ENCODE assay signal across 25 cellular contexts in the genomic region with DNA sequence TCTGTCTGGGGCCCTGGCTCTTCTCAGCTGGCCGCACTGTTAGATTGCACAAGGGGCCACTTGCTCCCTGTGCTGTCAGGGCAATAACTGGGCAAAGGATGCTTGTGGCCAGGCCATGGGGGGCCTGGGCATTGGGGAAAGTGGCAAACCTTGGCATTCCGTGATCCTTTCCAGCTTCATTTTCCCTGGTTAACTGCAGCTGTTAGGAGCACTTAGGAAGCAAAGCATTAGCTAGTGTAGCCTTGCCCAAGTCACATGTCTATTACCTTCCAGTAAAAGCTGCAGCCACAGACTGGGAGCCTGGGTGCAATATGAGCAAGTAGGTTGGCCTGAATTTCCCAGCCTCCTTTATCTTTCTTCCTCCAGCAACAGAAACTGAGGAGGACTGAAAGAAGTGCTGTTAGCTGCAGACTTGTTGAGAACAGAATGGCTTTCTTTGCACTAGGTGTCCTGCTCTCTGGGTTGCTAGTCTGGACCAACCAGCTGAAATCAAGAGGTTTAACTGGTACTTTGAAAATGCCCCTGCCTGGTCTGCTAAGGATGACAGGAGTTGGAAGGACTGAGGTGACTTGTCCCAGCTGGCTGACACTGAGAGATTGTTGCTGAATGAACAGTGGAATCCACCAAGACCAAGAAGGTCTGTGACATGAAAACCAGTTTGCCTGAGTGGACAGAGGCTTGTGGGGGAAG.
DNase-seq lines count a peak whose midpoint lies in the region; ATAC-seq lines count a peak whose summit lies in the region.
"Had no signal": no experiment of that assay in that cellular context is flagged by ENCODE, and none has a peak within 500 bp of the region (broad histone marks: within the 10 kb centered on the region; RNA-seq: fewer than 3 reads in every experiment).

No MANE protein-coding gene starts in this region.

- H3K79me1 ChIP-seq in mesenchymal stem cell (replicated peaks; ENCODE audit: low read length, poor library complexity, severe bottlenecking) = no peaks in the 10 kb centered on the region

- no peaks in the 10 kb centered on the region for H3K9me3 ChIP-seq in mesenchymal stem cell (ENCODE audit: control insufficient read depth, low read length)
- H3K9me3 ChIP-seq: Caco-2, Peyer's patch, SJCRH30 had no signal

- H3K27me3 Mint-ChIP-seq in T-helper 2 cell treated with Interferon-gamma antibody and Interleukin-4, amounts not matched to agents 5 μg/mL and 100 μg/mL, for 36 hours (ENCODE audit: low read depth) = no peaks in the 10 kb centered on the region

- H3K27me3 ChIP-seq in mesenchymal stem cell (ENCODE audit: control insufficient read depth in 1 of 2, insufficient read depth in 1 of 2, low read length in 2 of 2) = no peaks in the 10 kb centered on the region
- H3K27me3 ChIP-seq: Peyer's patch, SJCRH30 had no signal

- H2BK12ac ChIP-seq in mesenchymal stem cell (ENCODE audit: low read length in 2 of 2) = peak overlapping the region in 1 of 2 experiments; percentile 45

- no peak overlapping the region for H3K9ac ChIP-seq in mesenchymal stem cell (ENCODE audit: low read length)
- H3K9ac ChIP-seq: BLaER1 treated with 17β-estradiol and CSF1 and Interleukin-3, amounts not matched to agents 10 nM and 100 nM had no signal

- peaks cover 13% of the 10 kb centered on the region for H3K4me1 Mint-ChIP-seq in T-helper 2 cell treated with Interferon-gamma antibody and Interleukin-4, amounts not matched to agents 5 μg/mL and 100 μg/mL, for 36 hours (ENCODE audit: low read depth)
- H3K4me1 Mint-ChIP-seq in stimulated activated effector memory CD8-positive, alpha-beta T cell treated with anti-CD3 and anti-CD28 coated beads, Interleukin-12 subunit alpha, Interleukin-12 subunit beta, amount 100 ng/mL, for 72 hours = peaks cover 5% of the 10 kb centered on the region

- H3K14ac ChIP-seq in mesenchymal stem cell (ENCODE audit: low read length in 2 of 2) = no peak overlapping the region

- H3K9me3 Mint-ChIP-seq in T-helper 2 cell treated with Interferon-gamma antibody and Interleukin-4, amounts not matched to agents 5 μg/mL and 100 μg/mL, for 36 hours = peaks cover 12% of the 10 kb centered on the region
- no peaks in the 10 kb centered on the region for H3K9me3 Mint-ChIP-seq in stimulated activated effector memory CD8-positive, alpha-beta T cell treated with anti-CD3 and anti-CD28 coated beads, Interleukin-12 subunit alpha, Interleukin-12 subunit beta, amount 100 ng/mL, for 72 hours
- H3K9me3 Mint-ChIP-seq: CD4-positive, alpha-beta memory T cell had no signal

- H2BK15ac ChIP-seq in mesenchymal stem cell (ENCODE audit: low read depth, poor library complexity, severe bottlenecking) = no peak overlapping the region

- no peak for DNase-seq in T-helper 2 cell treated with Interferon-gamma antibody and Interleukin-4, amounts not matched to agents 5 μg/mL and 100 μg/mL, for 36 hours (ENCODE audit: low spot score)
- no peak for DNase-seq in T-helper 2 cell
- DNase-seq in amniotic epithelial cell (ENCODE audit: low read depth) = peak; percentile 28
- DNase-seq in mesenchymal stem cell = no peak
- DNase-seq in stimulated activated effector memory CD8-positive, alpha-beta T cell treated with anti-CD3 and anti-CD28 coated beads, Interleukin-12 subunit alpha, Interleukin-12 subunit beta, amount 100 ng/mL, for 72 hours (ENCODE audit: low spot score in 2 of 2) = no peak
- DNase-seq in NCI-H1436 (lab: John Stamatoyannopoulos, UW) = no peak
- DNase-seq in LoVo (ENCODE audit: low spot score) = no peak
- no peak for DNase-seq in NCI-H1930 (lab: John Stamatoyannopoulos, UW)
- DNase-seq: ACHN; Caco-2; CD4-positive, alpha-beta memory T cell; DMS 273 treated with DMSO at 0.1 percent for 48 hours; DND-41; Kasumi-1; NCI-H1092; NCI-H146; NCI-H2029 treated with DMSO at 0.1 percent for 48 hours; NCI-H345; NCI-H524; NCI-H82; Peyer's patch had no signal

- no peak overlapping the region for H3K4me3 ChIP-seq in mesenchymal stem cell (ENCODE audit: insufficient read depth in 1 of 2, low read depth in 1 of 2, low read length in 2 of 2)
- H3K4me3 ChIP-seq: BLaER1 treated with 17β-estradiol and CSF1 and Interleukin-3, amounts not matched to agents 10 nM and 100 nM; GM12878; Peyer's patch; SJCRH30 had no signal

- H3K36me3 Mint-ChIP-seq in T-helper 2 cell treated with Interferon-gamma antibody and Interleukin-4, amounts not matched to agents 5 μg/mL and 100 μg/mL, for 36 hours (ENCODE audit: low read depth) = peaks cover 4% of the 10 kb centered on the region
- no peaks in the 10 kb centered on the region for H3K36me3 Mint-ChIP-seq in stimulated activated effector memory CD8-positive, alpha-beta T cell treated with anti-CD3 and anti-CD28 coated beads, Interleukin-12 subunit alpha, Interleukin-12 subunit beta, amount 100 ng/mL, for 72 hours
- H3K36me3 Mint-ChIP-seq: CD4-positive, alpha-beta memory T cell had no signal

- no peaks in the 10 kb centered on the region for H3K36me3 ChIP-seq in mesenchymal stem cell (ENCODE audit: control insufficient read depth in 1 of 2, insufficient read depth in 2 of 2, low read depth in 1 of 2, low read length in 2 of 2)
- H3K36me3 ChIP-seq: BLaER1 treated with 17β-estradiol and CSF1 and Interleukin-3, amounts not matched to agents 10 nM and 100 nM; Peyer's patch; SJCRH30 had no signal

- peaks cover 5% of the 10 kb centered on the region for H3K4me1 ChIP-seq in mesenchymal stem cell (ENCODE audit: control insufficient read depth, insufficient read depth, low read depth, low read length)
- H3K4me1 ChIP-seq: Caco-2, Peyer's patch had no signal

- H2AFZ ChIP-seq in mesenchymal stem cell (ENCODE audit: low read depth, low read length) = no peak overlapping the region

- no peak overlapping the region for H3K27ac ChIP-seq in mesenchymal stem cell (ENCODE audit: low read length, poor library complexity, severe bottlenecking)
- H3K27ac ChIP-seq: 22Rv1; BLaER1 treated with 17β-estradiol and CSF1 and Interleukin-3, amounts not matched to agents 10 nM and 100 nM; Peyer's patch; SJCRH30 had no signal

- no peak overlapping the region for H2BK120ac ChIP-seq in mesenchymal stem cell (ENCODE audit: low read depth, low read length)

- H3K27ac Mint-ChIP-seq in T-helper 2 cell treated with Interferon-gamma antibody and Interleukin-4, amounts not matched to agents 5 μg/mL and 100 μg/mL, for 36 hours = peak overlapping the region; percentile 62
- peak overlapping the region; percentile 69 for H3K27ac Mint-ChIP-seq in stimulated activated effector memory CD8-positive, alpha-beta T cell treated with anti-CD3 and anti-CD28 coated beads, Interleukin-12 subunit alpha, Interleukin-12 subunit beta, amount 100 ng/mL, for 72 hours
- H3K27ac Mint-ChIP-seq: CD4-positive, alpha-beta memory T cell had no signal

- peak overlapping the region in 1 of 2 experiments; percentile 55 for H3K18ac ChIP-seq in mesenchymal stem cell (ENCODE audit: low read depth in 1 of 2, low read length in 2 of 2)

- H3K4ac ChIP-seq in mesenchymal stem cell (ENCODE audit: low read depth in 1 of 2, low read length in 2 of 2) = no peak overlapping the region

- H2AK5ac ChIP-seq in mesenchymal stem cell (ENCODE audit: low read length, severe bottlenecking) = no peak overlapping the region

- no peak overlapping the region for H2BK5ac ChIP-seq in mesenchymal stem cell (ENCODE audit: low read depth, low read length, poor library complexity, severe bottlenecking)

- peak overlapping the region; percentile 45 for H4K91ac ChIP-seq in mesenchymal stem cell (ENCODE audit: low read length)

- no peak overlapping the region for H3K4me2 ChIP-seq in mesenchymal stem cell (ENCODE audit: low read length, poor library complexity, severe bottlenecking)
- H3K4me2 ChIP-seq: BLaER1 treated with 17β-estradiol and CSF1 and Interleukin-3, amounts not matched to agents 10 nM and 100 nM had no signal

- WGBS in mesenchymal stem cell = 100% methylated on average over 2 of the region's 2 CpGs

- no peak overlapping the region for H4K8ac ChIP-seq in mesenchymal stem cell (ENCODE audit: low read length)

- ATAC-seq in stimulated activated effector memory CD8-positive, alpha-beta T cell treated with anti-CD3 and anti-CD28 coated beads, Interleukin-12 subunit alpha, Interleukin-12 subunit beta, amount 100 ng/mL, for 72 hours = no peak
- ATAC-seq: GM12878 had no signal

- H3K23ac ChIP-seq in mesenchymal stem cell (ENCODE audit: low read length in 2 of 2) = no peak overlapping the region

- no peak overlapping the region for H3K4me3 Mint-ChIP-seq in T-helper 2 cell treated with Interferon-gamma antibody and Interleukin-4, amounts not matched to agents 5 μg/mL and 100 μg/mL, for 36 hours
- no peak overlapping the region for H3K4me3 Mint-ChIP-seq in stimulated activated effector memory CD8-positive, alpha-beta T cell treated with anti-CD3 and anti-CD28 coated beads, Interleukin-12 subunit alpha, Interleukin-12 subunit beta, amount 100 ng/mL, for 72 hours
- H3K4me3 Mint-ChIP-seq: CD4-positive, alpha-beta memory T cell had no signal
